8 cellular contexts compared by ENCODE assay signal in the genomic region with DNA sequence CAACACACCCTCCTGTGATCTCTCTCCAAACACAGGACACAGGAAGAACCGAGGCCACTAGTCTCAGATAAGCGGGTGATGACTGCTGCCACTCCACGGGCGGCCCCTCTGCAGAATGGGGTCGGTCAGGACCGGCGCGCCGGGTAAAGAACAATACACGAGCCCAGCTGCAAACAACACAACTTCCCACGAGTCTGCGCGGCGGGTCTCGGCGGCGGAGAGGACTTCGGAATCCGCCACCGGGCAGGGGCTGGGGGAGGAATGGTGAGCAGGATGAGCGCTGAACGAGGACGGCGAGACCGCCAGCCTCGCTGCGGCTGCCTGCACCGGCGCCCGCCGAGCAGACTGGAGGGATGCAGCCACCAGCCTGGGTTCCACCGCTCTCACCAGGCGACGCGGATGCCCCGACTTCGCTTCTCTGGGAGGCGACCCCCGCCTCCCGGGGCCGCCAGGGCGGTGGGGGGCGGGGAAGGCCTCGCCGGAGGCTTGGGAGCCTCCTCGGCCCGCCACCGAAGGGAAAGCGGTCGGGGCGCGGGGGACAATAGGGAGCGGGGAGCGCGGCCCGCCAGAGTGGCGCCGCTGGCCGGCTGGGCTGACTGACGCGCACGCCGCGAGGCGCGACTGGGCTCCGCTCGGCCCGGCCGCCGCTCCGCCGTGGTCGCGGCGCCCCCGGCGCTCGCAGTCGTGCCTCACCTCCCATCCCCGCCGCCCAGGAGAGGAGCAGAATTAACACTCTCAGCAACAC. TPM values are rescaled to one million over a fixed set of nuclear protein-coding genes. Genes with fewer than 3 reads are reported as not detected.
A peak's percentile ranks its signal among the peaks of the same experiment; 100 is the strongest.
DNase-seq lines count a peak whose midpoint lies in the region; ATAC-seq, FAIRE-seq and TF ChIP-seq lines count a peak whose summit lies in the region.

No MANE protein-coding gene starts in this region.

- DNase-seq in DND-41, result peak; percentile 58
- no peak for DNase-seq in astrocyte (ENCODE audit: low read depth)
- peak in 1 of 2 donors; percentile 41 for DNase-seq in gastrocnemius medialis
- DNase-seq in A172 (ENCODE audit: low spot score), result no peak

- peak overlapping the region; percentile 96 for H3K27ac Mint-ChIP-seq in T-helper 1 cell treated with Interleukin-12 subunit alpha and Interleukin-12 subunit beta and Interleukin-4 antibody, amounts not matched to agents 30 μg/mL and 1 μg/mL, for 36 hours
- peak overlapping the region; percentile 69 for H3K27ac Mint-ChIP-seq in astrocyte (ENCODE audit: unreplicated experiment)

- H4K20me1 ChIP-seq in DND-41 (ENCODE audit: insufficient read depth, low read length) (peaks cover 23% of the 10 kb centered on the region; the same call in 1 of the 2 replicates), astrocyte (ENCODE audit: insufficient read depth, low read length) (peaks cover 37% of the 10 kb centered on the region)

- peaks cover 43% of the 10 kb centered on the region for H3K4me1 ChIP-seq in DND-41 (ENCODE audit: insufficient read depth, low read length)
- H3K4me1 ChIP-seq in HUES6 (ENCODE audit: control insufficient read depth, insufficient read depth, low read length), result peaks cover 14% of the 10 kb centered on the region
- H3K4me1 ChIP-seq in astrocyte (ENCODE audit: insufficient read depth, low read length), result peaks cover 19% of the 10 kb centered on the region
- peaks cover 18 to 35% of the 10 kb centered on the region in 2 donors for H3K4me1 ChIP-seq in gastrocnemius medialis

- no peaks in the 10 kb centered on the region for H3K27me3 ChIP-seq in DND-41 (ENCODE audit: insufficient read depth, low read length, poor library complexity)
- H3K27me3 ChIP-seq in HUES6 (ENCODE audit: control insufficient read depth, insufficient read depth, low read length), result no peaks in the 10 kb centered on the region
- no peaks in the 10 kb centered on the region for H3K27me3 ChIP-seq in astrocyte (ENCODE audit: insufficient read depth, low read length)
- no peaks in the 10 kb centered on the region for H3K27me3 ChIP-seq in gastrocnemius medialis

- TF ChIP-seq CTCF in DND-41 (IDR thresholded peaks at IDR 0.05; ENCODE audit: borderline replicate concordance, extremely low read depth, low read length, poor library complexity, severe bottlenecking) (no peak), astrocyte (IDR thresholded peaks at IDR 0.05; ENCODE audit: insufficient read depth, low read depth, low read length) (no peak), gastrocnemius medialis (IDR thresholded peaks at IDR 0.05 in 4 of 5, conservative IDR thresholded peaks at IDR 0.05 in 1 of 5) (no peak)

- H2AFZ ChIP-seq in DND-41 (ENCODE audit: low read depth, low read length) (peak overlapping the region; percentile 96), astrocyte (ENCODE audit: low read depth, low read length) (peak overlapping the region; percentile 92)

- intact Hi-C loops in gastrocnemius medialis (cut with DNase I; ENCODE audit: low total_unique reads), result loop anchor here (1.0 to 10.0 kb wide), 7 partner anchors 22 to 522 kb away; a partner anchor contains a TSS

- peaks cover 28% of the 10 kb centered on the region for H3K4me1 Mint-ChIP-seq in T-helper 1 cell treated with Interleukin-12 subunit alpha and Interleukin-12 subunit beta and Interleukin-4 antibody, amounts not matched to agents 30 μg/mL and 1 μg/mL, for 36 hours (ENCODE audit: low read depth)
- peaks cover 11% of the 10 kb centered on the region for H3K4me1 Mint-ChIP-seq in astrocyte (ENCODE audit: low read depth, unreplicated experiment)

- no peaks in the 10 kb centered on the region for H3K9me3 Mint-ChIP-seq in T-helper 1 cell treated with Interleukin-12 subunit alpha and Interleukin-12 subunit beta and Interleukin-4 antibody, amounts not matched to agents 30 μg/mL and 1 μg/mL, for 36 hours
- H3K9me3 Mint-ChIP-seq in astrocyte (ENCODE audit: unreplicated experiment), result no peaks in the 10 kb centered on the region

- H3K9me3 ChIP-seq in DND-41 (ENCODE audit: insufficient read depth, low read length, severe bottlenecking), result no peaks in the 10 kb centered on the region
- no peaks in the 10 kb centered on the region for H3K9me3 ChIP-seq in HUES6 (ENCODE audit: control insufficient read depth, insufficient read depth, low read depth, low read length)
- no peaks in the 10 kb centered on the region for H3K9me3 ChIP-seq in astrocyte (ENCODE audit: insufficient read depth, low read depth, low read length)
- no peaks in the 10 kb centered on the region for H3K9me3 ChIP-seq in gastrocnemius medialis

- H3K4me3 ChIP-seq in DND-41 (ENCODE audit: low read depth in 1 of 2, low read length in 2 of 2) (peak overlapping the region; percentile 66 to 99), HUES6 (ENCODE audit: low read depth, low read length) (peak overlapping the region; percentile 99), astrocyte (ENCODE audit: insufficient read depth, low read depth, low read length) (peak overlapping the region; percentile 87), iPS-11a (ENCODE audit: low read depth, low read length) (peak overlapping the region; percentile 87), gastrocnemius medialis (peak overlapping the region; percentile 75 to 98 (median 85))

- peaks cover under 1% of the 10 kb centered on the region for H3K27me3 Mint-ChIP-seq in T-helper 1 cell treated with Interleukin-12 subunit alpha and Interleukin-12 subunit beta and Interleukin-4 antibody, amounts not matched to agents 30 μg/mL and 1 μg/mL, for 36 hours (ENCODE audit: low read depth)
- no peaks in the 10 kb centered on the region for H3K27me3 Mint-ChIP-seq in astrocyte (ENCODE audit: low read depth, unreplicated experiment)

- peaks cover 13% of the 10 kb centered on the region for H3K36me3 Mint-ChIP-seq in T-helper 1 cell treated with Interleukin-12 subunit alpha and Interleukin-12 subunit beta and Interleukin-4 antibody, amounts not matched to agents 30 μg/mL and 1 μg/mL, for 36 hours (ENCODE audit: low read depth)
- no peaks in the 10 kb centered on the region for H3K36me3 Mint-ChIP-seq in astrocyte (ENCODE audit: low read depth, unreplicated experiment)

- peak in 1 of 2 donors; percentile 3 for TF ChIP-seq POLR2A in gastrocnemius medialis (IDR thresholded peaks at IDR 0.05)

- ATAC-seq in DND-41 (ENCODE audit: insufficient read depth, low read depth), result peak; percentile 27
- ATAC-seq in GM21423 (IDR thresholded peaks at IDR 0.05; ENCODE audit: unreplicated experiment), result peak; percentile 36
- ATAC-seq in gastrocnemius medialis, result peak; percentile 46 to 64

- in situ Hi-C loops in gastrocnemius medialis (cut with MboI; ENCODE audit: low sequenced_read_pairs in 4 of 4), result no loop called here

- H3K9ac ChIP-seq in DND-41 (ENCODE audit: low read depth, low read length), result peak overlapping the region; percentile 94
- peak overlapping the region; percentile 95 for H3K9ac ChIP-seq in HUES6 (ENCODE audit: low read length)
- H3K9ac ChIP-seq in astrocyte (ENCODE audit: low read length), result peak overlapping the region; percentile 91

- FAIRE-seq in astrocyte (lab: Jason Lieb, UNC), result no peak

- H3K79me2 ChIP-seq in DND-41 (ENCODE audit: insufficient read depth, low read length) (peaks cover 56% of the 10 kb centered on the region), astrocyte (ENCODE audit: insufficient read depth, low read length) (peaks cover 49% of the 10 kb centered on the region)

- H3K27ac ChIP-seq in DND-41 (ENCODE audit: low read length) (peak overlapping the region; percentile 96), HUES6 (ENCODE audit: low read depth, low read length) (peak overlapping the region; percentile 82; the same call in 1 of the 2 replicates), astrocyte (ENCODE audit: low read depth, low read length) (peak overlapping the region; percentile 92), gastrocnemius medialis (peak overlapping the region; percentile 89 to 100 (median 96))

- H3K4me2 ChIP-seq in DND-41 (ENCODE audit: insufficient read depth, low read length) (peak overlapping the region; percentile 96), astrocyte (ENCODE audit: low read length) (peak overlapping the region; percentile 97)

- H3K4me3 Mint-ChIP-seq in T-helper 1 cell treated with Interleukin-12 subunit alpha and Interleukin-12 subunit beta and Interleukin-4 antibody, amounts not matched to agents 30 μg/mL and 1 μg/mL, for 36 hours, result peak overlapping the region; percentile 97
- H3K4me3 Mint-ChIP-seq in astrocyte (ENCODE audit: unreplicated experiment), result peak overlapping the region; percentile 99

- no peaks in the 10 kb centered on the region; the same call in 1 of the 2 replicates for H3K36me3 ChIP-seq in DND-41 (ENCODE audit: insufficient read depth, low read length)
- no peaks in the 10 kb centered on the region for H3K36me3 ChIP-seq in HUES6 (ENCODE audit: control insufficient read depth, insufficient read depth, low read length)
- no peaks in the 10 kb centered on the region for H3K36me3 ChIP-seq in astrocyte (ENCODE audit: insufficient read depth, low read length)
- H3K36me3 ChIP-seq in gastrocnemius medialis, result no peaks in the 10 kb centered on the region

RNA-seq across cellular contexts. Expression of a gene that starts 0.5 kb away (rescaled TPM):
- total RNA-seq in astrocyte (243 and 254 TPM in 2 replicates), gastrocnemius medialis (10 to 100 TPM; 20.1 to 42.5 (median 33.4) TPM)
- total RNA-seq in A172 (2014; rRNA removed; shearing (Covaris generic)), result 116 and 128 TPM in 2 replicates

RNA-seq across cellular contexts. Expression of a gene that starts 22.1 kb away (rescaled TPM):
- total RNA-seq in astrocyte, result 20.9 and 24.5 TPM in 2 replicates
- total RNA-seq in gastrocnemius medialis, result 10 to 100 TPM in 2 of 4 donors, 1 to 10 TPM in 2; 7.1 to 22.0 (median 9.8) TPM
- total RNA-seq in A172 (2014; rRNA removed; shearing (Covaris generic)), result 6.3 and 6.7 TPM in 2 replicates
